26 cellular contexts compared by ENCODE assay signal in genomic region chr2:101354910-101355309, GRCh38. TPM values are rescaled to one million over a fixed set of nuclear protein-coding genes. Genes with fewer than 3 reads are reported as not detected.
"Had no signal": no experiment of that assay in that cellular context is flagged by ENCODE, and none has a peak within 500 bp of the region (broad histone marks: within the 10 kb centered on the region; RNA-seq: fewer than 3 reads in every experiment).

No MANE protein-coding gene starts in this region.

- H3K36me3 Mint-ChIP-seq: activated CD4-positive, alpha-beta memory T cell treated with anti-CD3 and anti-CD28 coated beads for 36 hours; activated naive CD4-positive, alpha-beta T cell treated with anti-CD3 and anti-CD28 coated beads, Interleukin-2, amount 50 U/mL, for 72 hours had no signal

- ATAC-seq: activated naive CD4-positive, alpha-beta T cell treated with anti-CD3 and anti-CD28 coated beads, Interleukin-2, amount 50 U/mL, for 72 hours; activated naive CD8-positive, alpha-beta T cell treated with anti-CD3 and anti-CD28 coated beads, Interleukin-2, amount 50 U/mL, for 24 hours; activated T-cell treated with anti-CD3 and anti-CD28 coated beads, Interleukin-2, amount 50 U/mL, for 4 hours; body of pancreas had no signal

- H3K27ac Mint-ChIP-seq: activated CD4-positive, alpha-beta memory T cell treated with anti-CD3 and anti-CD28 coated beads for 36 hours; activated CD4-positive, alpha-beta T cell treated with anti-CD3 and anti-CD28 coated beads, Interleukin-2, amount 10 ng/mL, durations not matched to agents 7 days and 5 days; activated naive CD4-positive, alpha-beta T cell treated with anti-CD3 and anti-CD28 coated beads, Interleukin-2, amount 50 U/mL, for 72 hours; activated naive CD8-positive, alpha-beta T cell treated with anti-CD3 and anti-CD28 coated beads, Interleukin-2, amount 50 U/mL, for 24 hours had no signal

- H3K9me3 Mint-ChIP-seq: activated CD4-positive, alpha-beta memory T cell treated with anti-CD3 and anti-CD28 coated beads for 36 hours; activated CD4-positive, alpha-beta T cell treated with anti-CD3 and anti-CD28 coated beads, Interleukin-2, amount 10 ng/mL, durations not matched to agents 7 days and 5 days; activated naive CD4-positive, alpha-beta T cell treated with anti-CD3 and anti-CD28 coated beads, Interleukin-2, amount 50 U/mL, for 72 hours; activated naive CD8-positive, alpha-beta T cell treated with anti-CD3 and anti-CD28 coated beads, Interleukin-2, amount 50 U/mL, for 24 hours; activated T-cell treated with anti-CD3 and anti-CD28 coated beads, Interleukin-2, amount 50 U/mL, for 4 hours had no signal

- H3K36me3 ChIP-seq: ascending aorta had no signal

- H3K4me3 Mint-ChIP-seq: activated CD4-positive, alpha-beta memory T cell treated with anti-CD3 and anti-CD28 coated beads for 36 hours; activated CD4-positive, alpha-beta T cell treated with anti-CD3 and anti-CD28 coated beads, Interleukin-2, amount 10 ng/mL, durations not matched to agents 7 days and 5 days; activated naive CD8-positive, alpha-beta T cell treated with anti-CD3 and anti-CD28 coated beads, Interleukin-2, amount 50 U/mL, for 24 hours; activated T-cell treated with anti-CD3 and anti-CD28 coated beads, Interleukin-2, amount 50 U/mL, for 4 hours had no signal

- DNase-seq: activated CD4-positive, alpha-beta memory T cell treated with anti-CD3 and anti-CD28 coated beads for 36 hours; activated CD4-positive, alpha-beta T cell treated with anti-CD3 and anti-CD28 coated beads, Interleukin-2, amount 10 ng/mL, durations not matched to agents 7 days and 5 days; activated CD4-positive, CD25-positive, alpha-beta regulatory T cell; activated CD8-positive, alpha-beta memory T cell treated with anti-CD3 and anti-CD28 coated beads for 24 hours; activated effector memory CD4-positive, alpha-beta T cell treated with anti-CD3 and anti-CD28 coated beads, Interleukin-2, amount 50 U/mL, for 16 hours; activated naive CD4-positive, alpha-beta T cell treated with Interleukin-2 at 50 U/mL for 16 hours; activated naive CD8-positive, alpha-beta T cell treated with anti-CD3 and anti-CD28 coated beads, Interleukin-2, amount 50 U/mL, for 24 hours; activated T-cell treated with anti-CD3 and anti-CD28 coated beads, Interleukin-2, amount 50 U/mL, for 4 hours; amniotic stem cell; body of pancreas; KG1; NCI-H1092 treated with DMSO at 0.1 percent for 48 hours; NCI-H1436; NCI-H1694 treated with DMSO at 0.1 percent for 48 hours; NCI-H2029 treated with DMSO at 0.1 percent for 48 hours; NCI-H2171; NCI-H2227 treated with DMSO at 0.1 percent for 48 hours; NCI-H446 treated with DMSO at 0.1 percent for 48 hours; NCI-H526; NCI-H774; OCI-M1; T-helper 1 cell had no signal

- H3K4me3 ChIP-seq: ascending aorta, body of pancreas, SK-N-MC had no signal

- H3K4me1 ChIP-seq: ascending aorta, body of pancreas had no signal

- H3K27me3 ChIP-seq: ascending aorta, body of pancreas had no signal

- H3K9me3 ChIP-seq: ascending aorta, body of pancreas had no signal

- H3K27me3 Mint-ChIP-seq: activated CD4-positive, alpha-beta memory T cell treated with anti-CD3 and anti-CD28 coated beads for 36 hours; activated naive CD8-positive, alpha-beta T cell treated with anti-CD3 and anti-CD28 coated beads, Interleukin-2, amount 50 U/mL, for 24 hours had no signal

- H3K4me1 Mint-ChIP-seq: activated naive CD8-positive, alpha-beta T cell treated with anti-CD3 and anti-CD28 coated beads, Interleukin-2, amount 50 U/mL, for 24 hours had no signal

- H3K27ac ChIP-seq: ascending aorta, body of pancreas, SK-N-MC, VCaP had no signal

RNA-seq across cellular contexts. Expression of gene CREG2, which starts 32.4 kb away (rescaled TPM):
- total RNA-seq: activated CD4-positive, alpha-beta memory T cell treated with anti-CD3 and anti-CD28 coated beads for 36 hours; activated naive CD4-positive, alpha-beta T cell treated with anti-CD3 and anti-CD28 coated beads, Interleukin-2, amount 50 U/mL, for 72 hours; activated T-cell treated with anti-CD3 and anti-CD28 coated beads, Interleukin-2, amount 50 U/mL, for 4 hours; ascending aorta; body of pancreas had no signal
